In genomic region chr1:97384294-97384952, GRCh38 we compare ENCODE assay signal across 14 cellular contexts.
DNase-seq lines count a peak whose midpoint lies in the region; ATAC-seq and TF ChIP-seq lines count a peak whose summit lies in the region.
"Had no signal": no experiment of that assay in that cellular context is flagged by ENCODE, and none has a peak within 500 bp of the region (broad histone marks: within the 10 kb centered on the region; RNA-seq: fewer than 3 reads in every experiment).

No MANE protein-coding gene starts in this region.

- no peak overlapping the region for H2AFZ ChIP-seq in neural progenitor cell (replicated peaks)

- no peak overlapping the region for H3K4me3 Mint-ChIP-seq in neural progenitor cell
- H3K4me3 Mint-ChIP-seq: activated CD4-positive, alpha-beta T cell treated with anti-CD3 and anti-CD28 coated beads for 36 hours; activated T-helper 17 cell treated with anti-CD3 and anti-CD28 coated beads, Interleukin-2, amount 50 U/mL, for 72 hours had no signal

- H3K27ac ChIP-seq in heart left ventricle: no peak overlapping the region
- H3K27ac ChIP-seq in thyroid gland: no peak overlapping the region
- no peak overlapping the region for H3K27ac ChIP-seq in neural progenitor cell
- H3K27ac ChIP-seq: prostate gland had no signal

- H3K4me1 ChIP-seq in heart left ventricle: peaks cover 0 to 5% (median 0%) of the 10 kb centered on the region in 12 donors
- no peaks in the 10 kb centered on the region for H3K4me1 ChIP-seq in thyroid gland
- H3K4me1 ChIP-seq in neural progenitor cell: peaks cover 3% of the 10 kb centered on the region
- H3K4me1 ChIP-seq: prostate gland had no signal

- H3K4me2 ChIP-seq in neural progenitor cell: no peak overlapping the region

- H3K9me3 ChIP-seq in heart left ventricle: no peaks in the 10 kb centered on the region
- H3K9me3 ChIP-seq in thyroid gland: no peaks in the 10 kb centered on the region
- no peaks in the 10 kb centered on the region for H3K9me3 ChIP-seq in neural progenitor cell (ENCODE audit: low read depth)
- H3K9me3 ChIP-seq: prostate gland had no signal

- H3K36me3 Mint-ChIP-seq in neural progenitor cell: no peaks in the 10 kb centered on the region

- H3K9ac ChIP-seq in neural progenitor cell: no peak overlapping the region

- H3K27me3 ChIP-seq in heart left ventricle (no peaks in the 10 kb centered on the region), thyroid gland (no peaks in the 10 kb centered on the region), neural progenitor cell (no peaks in the 10 kb centered on the region)

- H3K27ac Mint-ChIP-seq in neural progenitor cell: no peak overlapping the region
- H3K27ac Mint-ChIP-seq: activated CD4-positive, alpha-beta T cell treated with anti-CD3 and anti-CD28 coated beads for 36 hours; activated T-helper 17 cell treated with anti-CD3 and anti-CD28 coated beads, Interleukin-2, amount 50 U/mL, for 72 hours had no signal

- 71 to 74% (median 73%) methylated on average over 5 of the region's 5 CpGs for WGBS in heart left ventricle, 4 donors
- WGBS in thyroid gland, 2 donors: 73 to 79% methylated on average over 5 of the region's 5 CpGs

- H3K27me3 Mint-ChIP-seq in neural progenitor cell (ENCODE audit: insufficient read depth, low read depth): no peaks in the 10 kb centered on the region
- H3K27me3 Mint-ChIP-seq: activated CD4-positive, alpha-beta T cell treated with anti-CD3 and anti-CD28 coated beads for 36 hours; activated T-helper 17 cell treated with anti-CD3 and anti-CD28 coated beads, Interleukin-2, amount 50 U/mL, for 72 hours had no signal

- H3F3A ChIP-seq in neural progenitor cell (ENCODE audit: low read depth): no peaks in the 10 kb centered on the region

- no peaks in the 10 kb centered on the region for H4K20me1 ChIP-seq in neural progenitor cell (ENCODE audit: low read depth)

- TF ChIP-seq POLR2A in heart left ventricle (IDR thresholded peaks at IDR 0.05) (no peak), thyroid gland (IDR thresholded peaks at IDR 0.05) (no peak)

- ATAC-seq in heart left ventricle (peak in 3 of 4 donors; percentile 34 to 93 (median 54)), SK-N-SH treated with all-trans-retinoic acid at 6 μM for 48 hours (peak; percentile 73)
- ATAC-seq: activated CD4-positive, alpha-beta T cell treated with anti-CD3 and anti-CD28 coated beads for 36 hours; activated T-helper 17 cell treated with anti-CD3 and anti-CD28 coated beads, Interleukin-2, amount 50 U/mL, for 72 hours had no signal

- no peaks in the 10 kb centered on the region for H3K9me3 Mint-ChIP-seq in neural progenitor cell
- H3K9me3 Mint-ChIP-seq: activated T-helper 17 cell treated with anti-CD3 and anti-CD28 coated beads, Interleukin-2, amount 50 U/mL, for 72 hours had no signal

- intact Hi-C loops in heart left ventricle (cut with DNase I): no loop called here
- intact Hi-C loops in cardiac septum (cut with DNase I): no loop called here
- intact Hi-C loops in thyroid gland (cut with DNase I): no loop called here

- DNase-seq in heart left ventricle (no peak), cardiac septum (ENCODE audit: low spot score) (no peak), fibroblast of the conjunctiva (ENCODE audit: low read depth) (peak; percentile 46), stromal cell of bone marrow (ENCODE audit: low read depth) (peak; percentile 60), thyroid gland (no peak), SIG-M5 treated with dmso at 0.1 percent for 504 hours (lab: John Stamatoyannopoulos, UW; ENCODE audit: unreplicated experiment) (no peak), neural progenitor cell (ENCODE audit: low spot score) (no peak)
- DNase-seq: 8988T; activated CD4-positive, alpha-beta T cell treated with anti-CD3 and anti-CD28 coated beads for 36 hours; cortex of kidney; NCI-H1092 treated with DMSO at 0.1 percent for 48 hours had no signal

- no peaks in the 10 kb centered on the region for H3K4me1 Mint-ChIP-seq in neural progenitor cell
- H3K4me1 Mint-ChIP-seq: activated T-helper 17 cell treated with anti-CD3 and anti-CD28 coated beads, Interleukin-2, amount 50 U/mL, for 72 hours had no signal

- H3K4me3 ChIP-seq in heart left ventricle (no peak overlapping the region), thyroid gland (replicated peaks in 1 of 3) (no peak overlapping the region), neural progenitor cell (no peak overlapping the region)
- H3K4me3 ChIP-seq: prostate gland had no signal

- peaks cover 0 to 6% (median 0%) of the 10 kb centered on the region in 9 donors for H3K36me3 ChIP-seq in heart left ventricle
- H3K36me3 ChIP-seq in thyroid gland: no peaks in the 10 kb centered on the region
- no peaks in the 10 kb centered on the region for H3K36me3 ChIP-seq in neural progenitor cell
- H3K36me3 ChIP-seq: prostate gland had no signal

- TF ChIP-seq CTCF in heart left ventricle (IDR thresholded peaks at IDR 0.05) (no peak), thyroid gland (IDR thresholded peaks at IDR 0.05) (no peak), neural progenitor cell (IDR thresholded peaks at IDR 0.05) (no peak)

- H3K79me2 ChIP-seq in neural progenitor cell (ENCODE audit: low read depth): no peaks in the 10 kb centered on the region

TF ChIP-seq in SK-N-SH treated with all-trans-retinoic acid at 6 μM for 48 hours, 23 proteins besides CTCF, POLR2A, EP300 and RAD21 (continues in another document):
- no peak for TF ChIP-seq OSR1 (CRISPR knock-in tag; IDR thresholded peaks at IDR 0.05)
- TF ChIP-seq ZFP30 (CRISPR knock-in tag; IDR thresholded peaks at IDR 0.05): no peak
- no peak for TF ChIP-seq TOX (CRISPR knock-in tag; IDR thresholded peaks at IDR 0.05; ENCODE audit: borderline replicate concordance)
- no peak for TF ChIP-seq SNAI2 (CRISPR knock-in tag; IDR thresholded peaks at IDR 0.05)
- TF ChIP-seq ZNF70 (CRISPR knock-in tag; IDR thresholded peaks at IDR 0.05): no peak
- TF ChIP-seq, protein P1, sequence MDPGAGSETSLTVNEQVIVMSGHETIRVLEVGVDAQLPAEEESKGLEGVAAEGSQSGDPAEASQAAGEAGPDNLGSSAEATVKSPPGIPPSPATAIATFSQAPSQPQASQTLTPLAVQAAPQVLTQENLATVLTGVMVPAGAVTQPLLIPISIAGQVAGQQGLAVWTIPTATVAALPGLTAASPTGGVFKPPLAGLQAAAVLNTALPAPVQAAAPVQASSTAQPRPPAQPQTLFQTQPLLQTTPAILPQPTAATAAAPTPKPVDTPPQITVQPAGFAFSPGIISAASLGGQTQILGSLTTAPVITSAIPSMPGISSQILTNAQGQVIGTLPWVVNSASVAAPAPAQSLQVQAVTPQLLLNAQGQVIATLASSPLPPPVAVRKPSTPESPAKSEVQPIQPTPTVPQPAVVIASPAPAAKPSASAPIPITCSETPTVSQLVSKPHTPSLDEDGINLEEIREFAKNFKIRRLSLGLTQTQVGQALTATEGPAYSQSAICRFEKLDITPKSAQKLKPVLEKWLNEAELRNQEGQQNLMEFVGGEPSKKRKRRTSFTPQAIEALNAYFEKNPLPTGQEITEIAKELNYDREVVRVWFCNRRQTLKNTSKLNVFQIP (CRISPR knock-in tag; IDR thresholded peaks at IDR 0.05; ENCODE audit: borderline replicate concordance, low read depth): no peak
- no peak; the same call in 1 of the 2 replicates for TF ChIP-seq ISL1 (CRISPR knock-in tag; IDR thresholded peaks at IDR 0.05)
- no peak for TF ChIP-seq CREB5 (CRISPR knock-in tag; IDR thresholded peaks at IDR 0.05; ENCODE audit: low read depth)
- no peak for TF ChIP-seq PATZ1 (CRISPR knock-in tag; IDR thresholded peaks at IDR 0.05; ENCODE audit: borderline replicate concordance)
- no peak for TF ChIP-seq ZNF8 (CRISPR knock-in tag; IDR thresholded peaks at IDR 0.05)
- no peak for TF ChIP-seq BACH2 (CRISPR knock-in tag; IDR thresholded peaks at IDR 0.05; ENCODE audit: borderline replicate concordance)
- no peak for TF ChIP-seq GLIS3 (CRISPR knock-in tag; IDR thresholded peaks at IDR 0.05)
- no peak for TF ChIP-seq CSDC2 (CRISPR knock-in tag; IDR thresholded peaks at IDR 0.05)
- TF ChIP-seq ZNF565 (CRISPR knock-in tag; conservative IDR thresholded peaks at IDR 0.05; ENCODE audit: low read depth): no peak
- TF ChIP-seq TCF4 (CRISPR knock-in tag; IDR thresholded peaks at IDR 0.05; ENCODE audit: borderline replicate concordance): no peak
- TF ChIP-seq ESRRG (CRISPR knock-in tag; IDR thresholded peaks at IDR 0.05): no peak
- TF ChIP-seq ARNTL (CRISPR knock-in tag; IDR thresholded peaks at IDR 0.05; ENCODE audit: borderline replicate concordance, low read depth): no peak
- no peak for TF ChIP-seq RARB (CRISPR knock-in tag; IDR thresholded peaks at IDR 0.05)
- TF ChIP-seq ZFP3 (CRISPR knock-in tag; IDR thresholded peaks at IDR 0.05): no peak

Comparison
In these comparisons a context has a peak if more than half of its experiments do, and no peak if none do; other contexts are left out.
1. DNase-seq: peak in fibroblast of the conjunctiva (single experiment) and stromal cell of bone marrow (single experiment); none in heart left ventricle (0 of 5), cardiac septum (single experiment), thyroid gland (0 of 2), SIG-M5 treated with dmso at 0.1 percent for 504 hours (single experiment) and neural progenitor cell (single experiment).